In the genomic region with DNA sequence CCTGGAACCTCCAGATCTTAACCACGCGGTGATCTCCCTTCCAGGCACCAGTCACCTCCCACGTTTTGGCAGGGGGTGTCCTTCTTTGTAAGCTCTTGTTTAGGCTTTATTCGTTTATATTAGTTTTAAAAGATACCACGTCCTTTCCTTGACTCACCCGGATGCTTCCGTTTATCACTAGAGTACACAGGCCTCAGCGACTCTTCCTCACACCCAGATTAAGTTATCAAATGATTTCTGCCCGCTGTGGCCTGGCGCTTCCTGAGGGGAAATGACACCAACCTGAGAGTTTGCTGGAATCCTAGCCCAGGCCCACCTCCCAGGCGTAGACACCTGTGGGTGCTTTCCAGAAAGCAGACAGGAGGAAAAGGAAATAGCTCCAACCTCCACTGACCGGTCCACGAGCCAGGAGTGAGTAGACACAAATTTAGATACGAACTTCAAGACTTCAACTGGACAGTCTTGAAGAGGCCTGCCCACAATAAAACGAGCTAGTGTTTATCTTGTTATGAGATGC, we compare ENCODE assay signal across 9 cellular contexts. TPM values are rescaled to one million over a fixed set of nuclear protein-coding genes. Genes with fewer than 3 reads are reported as not detected.
DNase-seq lines count a peak whose midpoint lies in the region; ATAC-seq, FAIRE-seq and TF ChIP-seq lines count a peak whose summit lies in the region.
"Had no signal": no experiment of that assay in that cellular context is flagged by ENCODE, and none has a peak within 500 bp of the region (broad histone marks: within the 10 kb centered on the region; RNA-seq: fewer than 3 reads in every experiment).

No MANE protein-coding gene starts in this region.

- TF ChIP-seq POLR2A in tibial nerve (IDR thresholded peaks at IDR 0.05), result no peak

- H3K36me3 Mint-ChIP-seq in T-helper 1 cell treated with Interleukin-12 subunit alpha and Interleukin-12 subunit beta and Interleukin-4 antibody, amounts not matched to agents 30 μg/mL and 1 μg/mL, for 36 hours (ENCODE audit: low read depth), result no peaks in the 10 kb centered on the region

- TF ChIP-seq EP300 in tibial nerve (IDR thresholded peaks at IDR 0.05), result no peak

- FAIRE-seq in bronchial epithelial cell (lab: Jason Lieb, UNC) (no peak), HTR-8/SVneo (lab: Jason Lieb, UNC) (no peak)

- peaks cover 7% of the 10 kb centered on the region for H3K4me1 Mint-ChIP-seq in T-helper 1 cell treated with Interleukin-12 subunit alpha and Interleukin-12 subunit beta and Interleukin-4 antibody, amounts not matched to agents 30 μg/mL and 1 μg/mL, for 36 hours (ENCODE audit: low read depth)

- H3K27me3 ChIP-seq in bronchial epithelial cell (ENCODE audit: control insufficient read depth, insufficient read depth, low read length) (no peaks in the 10 kb centered on the region), lung (ENCODE audit: control insufficient read depth, insufficient read depth) (no peaks in the 10 kb centered on the region), tibial nerve (no peaks in the 10 kb centered on the region)

- H3K4me3 Mint-ChIP-seq in T-helper 1 cell treated with Interleukin-12 subunit alpha and Interleukin-12 subunit beta and Interleukin-4 antibody, amounts not matched to agents 30 μg/mL and 1 μg/mL, for 36 hours, result peak overlapping the region; percentile 56

- peak overlapping the region in 1 of 2 donors; percentile 72 for H3K27ac ChIP-seq in lung (ENCODE audit: low read depth in 1 of 2, low read length in 1 of 2)
- H3K27ac ChIP-seq in tibial nerve, result peak overlapping the region; percentile 59 to 85 (median 70)

- H3K9me3 ChIP-seq in lung (ENCODE audit: control insufficient read depth in 2 of 2, insufficient read depth in 1 of 2, low read length in 1 of 2) (no peaks in the 10 kb centered on the region), tibial nerve (no peaks in the 10 kb centered on the region)

- ATAC-seq in lung (ENCODE audit: insufficient read depth, low FRiP score) (peak; percentile 13), HG03457 (IDR thresholded peaks at IDR 0.05; ENCODE audit: unreplicated experiment) (no peak), HG02970 (IDR thresholded peaks at IDR 0.05; ENCODE audit: low FRiP score, unreplicated experiment) (no peak)

- no peak for DNase-seq in T-helper 1 cell
- DNase-seq in bronchial epithelial cell (ENCODE audit: low read depth), result peak; percentile 7
- DNase-seq in lung (ENCODE audit: low spot score), result no peak
- peak in 1 of 2 donors; percentile 8 for DNase-seq in tibial nerve (ENCODE audit: low spot score in 2 of 2)
- DNase-seq in HTR-8/SVneo (ENCODE audit: insufficient read length, low spot score), result no peak
- DNase-seq: NCI-H2107 had no signal

- H3K27me3 Mint-ChIP-seq in T-helper 1 cell treated with Interleukin-12 subunit alpha and Interleukin-12 subunit beta and Interleukin-4 antibody, amounts not matched to agents 30 μg/mL and 1 μg/mL, for 36 hours (ENCODE audit: low read depth), result peaks cover 60% of the 10 kb centered on the region

- WGBS in lung, 2 donors, result 23 to 28% methylated on average over 15 of the region's 15 CpGs
- 40 to 46% methylated on average over 15 of the region's 15 CpGs for WGBS in tibial nerve, 2 donors

- H3K4me1 ChIP-seq in lung (ENCODE audit: control insufficient read depth in 2 of 2, insufficient read depth in 2 of 2, low read length in 2 of 2) (peaks cover 0 to 6% of the 10 kb centered on the region in 2 donors), tibial nerve (peaks cover 0 to 14% (median 4%) of the 10 kb centered on the region in 4 donors)

- TF ChIP-seq CTCF in bronchial epithelial cell (IDR thresholded peaks at IDR 0.05; ENCODE audit: insufficient read depth, low read length, severe bottlenecking), result no peak
- no peak for TF ChIP-seq CTCF in lung (IDR thresholded peaks at IDR 0.05; ENCODE audit: control extremely low read depth, extremely low read depth)
- TF ChIP-seq CTCF in tibial nerve (IDR thresholded peaks at IDR 0.05), result no peak

- H3K4me3 ChIP-seq in bronchial epithelial cell (ENCODE audit: low read depth, low read length), result peak overlapping the region; percentile 54
- H3K4me3 ChIP-seq in lung, result peak overlapping the region; percentile 48
- H3K4me3 ChIP-seq in tibial nerve, result peak overlapping the region; percentile 39 to 68 (median 48)

- H3K9me3 Mint-ChIP-seq in T-helper 1 cell treated with Interleukin-12 subunit alpha and Interleukin-12 subunit beta and Interleukin-4 antibody, amounts not matched to agents 30 μg/mL and 1 μg/mL, for 36 hours, result no peaks in the 10 kb centered on the region

- H3K36me3 ChIP-seq in bronchial epithelial cell (ENCODE audit: control insufficient read depth, insufficient read depth, low read length) (no peaks in the 10 kb centered on the region), lung (ENCODE audit: control insufficient read depth in 2 of 2, insufficient read depth in 2 of 2, low read length in 2 of 2) (no peaks in the 10 kb centered on the region), tibial nerve (no peaks in the 10 kb centered on the region)

- H3K27ac Mint-ChIP-seq in T-helper 1 cell treated with Interleukin-12 subunit alpha and Interleukin-12 subunit beta and Interleukin-4 antibody, amounts not matched to agents 30 μg/mL and 1 μg/mL, for 36 hours, result no peak overlapping the region

RNA-seq across cellular contexts. Expression of gene ADAMTS3, which starts 0.8 kb away (rescaled TPM):
- total RNA-seq in bronchial epithelial cell (0.13 and 0.79 TPM in 2 replicates), lung (10 to 100 TPM in 1 of 2 donors, 1 to 10 TPM in 1; 2.9 to 12.9 TPM), tibial nerve (1 to 10 TPM; 1.7 to 4.3 (median 2.4) TPM)
- polyA plus RNA-seq in lung, result 1 to 10 TPM; 1.1 to 1.2 TPM
